ENCODE assay signal across 8 cellular contexts in genomic region chr15:67175643-67176071, GRCh38.
A peak's percentile ranks its signal among the peaks of the same experiment; 100 is the strongest.
DNase-seq lines count a peak whose midpoint lies in the region; ATAC-seq, FAIRE-seq and TF ChIP-seq lines count a peak whose summit lies in the region.

No MANE protein-coding gene starts in this region.

- intact Hi-C loops in pancreas (cut with DNase I) = no loop called here

- H3K9me3 ChIP-seq in endodermal cell (ENCODE audit: control insufficient read depth, low read length) = no peaks in the 10 kb centered on the region
- H3K9me3 ChIP-seq in pancreas = no peaks in the 10 kb centered on the region
- no peaks in the 10 kb centered on the region for H3K9me3 ChIP-seq in SJCRH30 (replicated peaks)

- TF ChIP-seq CTCF in endodermal cell (conservative IDR thresholded peaks at IDR 0.05) (no peak), pancreas (IDR thresholded peaks at IDR 0.05) (no peak)

- TF ChIP-seq POLR2A in GM18505 (IDR thresholded peaks at IDR 0.05; ENCODE audit: borderline replicate concordance, extremely low read depth, insufficient read depth, insufficient read length) = no peak

- H3K4me1 ChIP-seq in endodermal cell (ENCODE audit: control insufficient read depth, insufficient read depth, low read length) = peaks cover 20% of the 10 kb centered on the region
- peaks cover 0 to 16% (median 7%) of the 10 kb centered on the region in 3 donors for H3K4me1 ChIP-seq in pancreas
- peaks cover 51% of the 10 kb centered on the region for H3K4me1 ChIP-seq in SJCRH30

- 88 to 92% methylated on average over 10 to 11 of the region's 11 CpGs for WGBS in endodermal cell (ENCODE audit: insufficient coverage in 1 of 2, insufficient read length in 1 of 2), 2 experiments
- 88 to 89% methylated on average over 11 of the region's 11 CpGs for WGBS in pancreas, 2 donors

- peak overlapping the region; percentile 36 for H3K27ac Mint-ChIP-seq in endodermal cell

- H3K4me3 ChIP-seq in endodermal cell (ENCODE audit: low read length) (no peak overlapping the region), pancreas (no peak overlapping the region), SJCRH30 (no peak overlapping the region)

- peak in 3 of 4 donors; percentile 18 to 57 (median 44) for ATAC-seq in pancreas
- no peak for ATAC-seq in GM18505 (IDR thresholded peaks at IDR 0.05; ENCODE audit: unreplicated experiment)

- peaks cover 33% of the 10 kb centered on the region for H3K4me1 Mint-ChIP-seq in endodermal cell

- H3K27ac ChIP-seq in endodermal cell (ENCODE audit: low read depth, low read length) = no peak overlapping the region
- peak overlapping the region in 1 of 4 donors; percentile 24 for H3K27ac ChIP-seq in pancreas
- no peak overlapping the region for H3K27ac ChIP-seq in SJCRH30

- no peak overlapping the region for H3K4me3 Mint-ChIP-seq in endodermal cell

- no peaks in the 10 kb centered on the region for H3K36me3 Mint-ChIP-seq in endodermal cell (ENCODE audit: low read depth)

- H3K9ac ChIP-seq in endodermal cell (ENCODE audit: extremely low read depth, low read length, poor library complexity, severe bottlenecking) = no peak overlapping the region

- H3K36me3 ChIP-seq in endodermal cell (ENCODE audit: control insufficient read depth, insufficient read depth, low read length) = peaks cover 33% of the 10 kb centered on the region
- no peaks in the 10 kb centered on the region for H3K36me3 ChIP-seq in pancreas
- H3K36me3 ChIP-seq in SJCRH30 = peaks cover 9% of the 10 kb centered on the region; the same call in 1 of the 2 replicates

- no peak for FAIRE-seq in pancreas (lab: Jason Lieb, UNC)

- no peaks in the 10 kb centered on the region for H3K9me3 Mint-ChIP-seq in endodermal cell

- peaks cover 25% of the 10 kb centered on the region for H3K27me3 Mint-ChIP-seq in endodermal cell (ENCODE audit: insufficient read depth)

- peak; percentile 58 for DNase-seq in EH (ENCODE audit: low read depth)
- DNase-seq in NCI-H226 = peak; percentile 63
- DNase-seq in endodermal cell = peak; percentile 71
- DNase-seq in pancreas = peak in 1 of 6 donors; percentile 53
- no peak for DNase-seq in middle frontal gyrus (ENCODE audit: extremely low spot score, low spot score)
- DNase-seq in SJCRH30 = no peak
- no peak for DNase-seq in DMS 273 (lab: John Stamatoyannopoulos, UW; ENCODE audit: unreplicated experiment)

- H3K27me3 ChIP-seq in endodermal cell (ENCODE audit: control insufficient read depth, insufficient read depth, low read length, poor library complexity, severe bottlenecking) (no peaks in the 10 kb centered on the region), pancreas (no peaks in the 10 kb centered on the region), SJCRH30 (no peaks in the 10 kb centered on the region)

Comparison
In these comparisons a context has a peak if more than half of its experiments do, and no peak if none do; other contexts are left out.
1. DNase-seq: peak in EH (single experiment), NCI-H226 (single experiment) and endodermal cell (single experiment); none in middle frontal gyrus (single experiment), SJCRH30 (0 of 2) and DMS 273 (single experiment).